ENCODE assay signal across 9 cellular contexts in genomic region chr18:47254341-47254939, GRCh38. TPM values are rescaled to one million over a fixed set of nuclear protein-coding genes. Genes with fewer than 3 reads are reported as not detected.
DNase-seq lines count a peak whose midpoint lies in the region; ATAC-seq and TF ChIP-seq lines count a peak whose summit lies in the region.
"Had no signal": no experiment of that assay in that cellular context is flagged by ENCODE, and none has a peak within 500 bp of the region (broad histone marks: within the 10 kb centered on the region; RNA-seq: fewer than 3 reads in every experiment).

No MANE protein-coding gene starts in this region.

- H3K23ac ChIP-seq in mesenchymal stem cell (ENCODE audit: low read length in 2 of 2) = no peak overlapping the region

- H3K4ac ChIP-seq in mesenchymal stem cell (ENCODE audit: low read depth in 1 of 2, low read length in 2 of 2) = no peak overlapping the region

- DNase-seq in EL (peak; percentile 31), KBM-7 (peak; percentile 44), cardiac fibroblast (ENCODE audit: low read depth in 2 of 2) (peak; percentile 44 to 55), mesenchymal stem cell (peak; percentile 45), occipital lobe (lab: John Stamatoyannopoulos, UW) (no peak), NCI-H2081 (lab: John Stamatoyannopoulos, UW) (no peak), NCI-H446 treated with DMSO at 0.1 percent for 48 hours (lab: John Stamatoyannopoulos, UW) (no peak)
- DNase-seq: SHP77 had no signal

- peaks cover 88 to 96% of the 10 kb centered on the region in 2 experiments for H3K27me3 ChIP-seq in mesenchymal stem cell (ENCODE audit: control insufficient read depth in 1 of 2, insufficient read depth in 1 of 2, low read length in 2 of 2)

- no peak overlapping the region for H3K14ac ChIP-seq in mesenchymal stem cell (ENCODE audit: low read length in 2 of 2)

- H2BK120ac ChIP-seq in mesenchymal stem cell (ENCODE audit: low read depth, low read length) = no peak overlapping the region

- no peak overlapping the region for H2BK5ac ChIP-seq in mesenchymal stem cell (ENCODE audit: low read depth, low read length, poor library complexity, severe bottlenecking)

- no peak for ATAC-seq in GM18517 (IDR thresholded peaks at IDR 0.05; ENCODE audit: unreplicated experiment)

- H3K27ac ChIP-seq in mesenchymal stem cell (ENCODE audit: low read length, poor library complexity, severe bottlenecking) = no peak overlapping the region

- no peaks in the 10 kb centered on the region for H3K79me1 ChIP-seq in mesenchymal stem cell (replicated peaks; ENCODE audit: low read length, poor library complexity, severe bottlenecking)

- H3K4me3 ChIP-seq in cardiac fibroblast (replicated peaks in 1 of 2; ENCODE audit: low read depth in 2 of 2, low read length in 2 of 2) (no peak overlapping the region), mesenchymal stem cell (ENCODE audit: insufficient read depth in 1 of 2, low read depth in 1 of 2, low read length in 2 of 2) (no peak overlapping the region)

- no peak overlapping the region for H3K4me2 ChIP-seq in mesenchymal stem cell (ENCODE audit: low read length, poor library complexity, severe bottlenecking)

- no peak overlapping the region for H2BK15ac ChIP-seq in mesenchymal stem cell (ENCODE audit: low read depth, poor library complexity, severe bottlenecking)

- H2BK12ac ChIP-seq in mesenchymal stem cell (ENCODE audit: low read length in 2 of 2) = no peak overlapping the region

- no peak overlapping the region for H2AK5ac ChIP-seq in mesenchymal stem cell (ENCODE audit: low read length, severe bottlenecking)

- H3K18ac ChIP-seq in mesenchymal stem cell (ENCODE audit: low read depth in 1 of 2, low read length in 2 of 2) = no peak overlapping the region

- in situ Hi-C loops in KBM-7 (cut with MboI; ENCODE audit: low pct_unique_long_range_greater_than_20kb, low sequenced_read_pairs) = no loop called here

- H4K91ac ChIP-seq in mesenchymal stem cell (ENCODE audit: low read length) = no peak overlapping the region

- WGBS in mesenchymal stem cell = 7% methylated on average over 30 of the region's 31 CpGs

- H3K4me1 ChIP-seq in mesenchymal stem cell (ENCODE audit: control insufficient read depth, insufficient read depth, low read depth, low read length) = peaks cover 4% of the 10 kb centered on the region

- no peaks in the 10 kb centered on the region for H3K36me3 ChIP-seq in mesenchymal stem cell (ENCODE audit: control insufficient read depth in 1 of 2, insufficient read depth in 2 of 2, low read depth in 1 of 2, low read length in 2 of 2)

- TF ChIP-seq CTCF in cardiac fibroblast (IDR thresholded peaks at IDR 0.05; ENCODE audit: low read depth, low read length) = no peak

- H2AFZ ChIP-seq in mesenchymal stem cell (ENCODE audit: low read depth, low read length) = no peak overlapping the region

- H3K9ac ChIP-seq in mesenchymal stem cell (ENCODE audit: low read length) = no peak overlapping the region

- H3K9me3 ChIP-seq in mesenchymal stem cell (ENCODE audit: control insufficient read depth, low read length) = no peaks in the 10 kb centered on the region

- no peak overlapping the region for H4K8ac ChIP-seq in mesenchymal stem cell (ENCODE audit: low read length)

RNA-seq across cellular contexts. Expression of gene SKOR2, which starts 3.0 kb away (rescaled TPM):
- polyA plus RNA-seq in mesenchymal stem cell (2013, experiment 1 of 2) = not detected
- polyA plus RNA-seq in mesenchymal stem cell (2013, experiment 2 of 2) = not detected
- total RNA-seq in occipital lobe = not detected

Comparison
In these comparisons a context has a peak if more than half of its experiments do, and no peak if none do; other contexts are left out.
1. DNase-seq: peak in EL (single experiment), KBM-7 (single experiment), cardiac fibroblast (2 of 2) and mesenchymal stem cell (single experiment); none in occipital lobe (single experiment), NCI-H2081 (0 of 2) and NCI-H446 treated with DMSO at 0.1 percent for 48 hours (single experiment).